ENCODE assay signal across 8 cellular contexts in genomic region chr4:6715704-6716017, GRCh38. TPM values are rescaled to one million over a fixed set of nuclear protein-coding genes. Genes with fewer than 3 reads are reported as not detected.
A peak's percentile ranks its signal among the peaks of the same experiment; 100 is the strongest.
DNase-seq lines count a peak whose midpoint lies in the region; TF ChIP-seq lines count a peak whose summit lies in the region.

No MANE protein-coding gene starts in this region.

- peak overlapping the region; percentile 94 for H3K4me3 ChIP-seq in AG04450 (ENCODE audit: low read depth, low read length)
- peak overlapping the region; percentile 59 for H3K4me3 ChIP-seq in HL-60 (replicated peaks; ENCODE audit: insufficient read depth, low read length)
- H3K4me3 ChIP-seq in muscle layer of colon (ENCODE audit: low read depth in 1 of 2, low read length in 2 of 2): peak overlapping the region in 1 of 2 donors; percentile 90

- H3K9me3 ChIP-seq in AG04450 (ENCODE audit: control insufficient read depth, insufficient read depth, low read length) (no peaks in the 10 kb centered on the region; the same call in 1 of the 2 replicates), muscle layer of colon (ENCODE audit: low read length) (no peaks in the 10 kb centered on the region)

- no peak for DNase-seq in AG04450 (ENCODE audit: low read depth, low spot score)
- no peak for DNase-seq in HL-60 (ENCODE audit: low read depth in 1 of 2, low spot score in 1 of 2)
- DNase-seq in caudate nucleus (lab: John Stamatoyannopoulos, UW): no peak
- no peak for DNase-seq in NCI-H82 (lab: John Stamatoyannopoulos, UW)
- DNase-seq in NCI-H187 (lab: John Stamatoyannopoulos, UW): no peak
- DNase-seq in NCI-H446 (lab: John Stamatoyannopoulos, UW): no peak
- DNase-seq in NCI-H526 treated with DMSO at 0.1 percent for 48 hours (lab: John Stamatoyannopoulos, UW): no peak

- TF ChIP-seq CTCF in AG04450 (IDR thresholded peaks at IDR 0.05; ENCODE audit: low read depth, low read length) (no peak), HL-60 (IDR thresholded peaks at IDR 0.05; ENCODE audit: insufficient read depth, low read length) (no peak)

- POLR2A ChIA-PET in AG04450 (lab: Yijun Ruan, JAX): no interaction called here

- CTCF ChIA-PET in AG04450 (lab: Charles Lee): interaction anchor here (1.0 to 7.7 kb wide), 3 partner anchors 158 to 327 kb away, joined by 3 to 197 read pairs (median 7); a partner anchor contains a TSS

- H3K9ac ChIP-seq in muscle layer of colon (ENCODE audit: low read length): no peak overlapping the region

- no peak overlapping the region for H3K27ac ChIP-seq in AG04450 (ENCODE audit: low read depth, low read length)
- peak overlapping the region; percentile 85 for H3K27ac ChIP-seq in HL-60 (replicated peaks)
- peak overlapping the region; percentile 88 for H3K27ac ChIP-seq in caudate nucleus (ENCODE audit: low read depth, low read length)
- H3K27ac ChIP-seq in muscle layer of colon (ENCODE audit: low read depth, low read length): peak overlapping the region; percentile 67

- peaks cover 3% of the 10 kb centered on the region for H3K27me3 ChIP-seq in AG04450 (ENCODE audit: control insufficient read depth, insufficient read depth, low read length)
- H3K27me3 ChIP-seq in HL-60 (ENCODE audit: insufficient read depth, poor library complexity, severe bottlenecking): no peaks in the 10 kb centered on the region
- no peaks in the 10 kb centered on the region for H3K27me3 ChIP-seq in muscle layer of colon (ENCODE audit: control insufficient read depth in 1 of 2, insufficient read depth in 2 of 2, low read length in 2 of 2)

- H3K4me1 ChIP-seq in muscle layer of colon (ENCODE audit: insufficient read depth, low read length): peaks cover 26% of the 10 kb centered on the region

- H3K36me3 ChIP-seq in muscle layer of colon (ENCODE audit: insufficient read depth, low read length): no peaks in the 10 kb centered on the region

RNA-seq across cellular contexts. Expression of gene BLOC1S4, which starts 0.3 kb away (rescaled TPM):
- polyA plus RNA-seq in AG04450 (2011; rRNA removed): 14.5 and 15.4 TPM in 2 replicates
- polyA minus RNA-seq in AG04450 (2011; rRNA and poly(A)+ RNA removed): 4.6 and 5.1 TPM in 2 replicates

RNA-seq across cellular contexts. Expression of gene MRFAP1L1, which starts 6.0 kb away (rescaled TPM):
- 70.6 and 96.5 TPM in 2 replicates for polyA plus RNA-seq in AG04450 (2011; rRNA removed)
- polyA minus RNA-seq in AG04450 (2011; rRNA and poly(A)+ RNA removed): 25.1 and 32.7 TPM in 2 replicates

RNA-seq across cellular contexts. Expression of gene S100P, which starts 22.0 kb away (rescaled TPM):
- 0.40 TPM in 1 of 2 replicates, not detected in the other for polyA plus RNA-seq in AG04450 (2011; rRNA removed)
- not detected in 2 replicates for polyA minus RNA-seq in AG04450 (2011; rRNA and poly(A)+ RNA removed)
